ENCODE assay signal across 17 cellular contexts in the genomic region with DNA sequence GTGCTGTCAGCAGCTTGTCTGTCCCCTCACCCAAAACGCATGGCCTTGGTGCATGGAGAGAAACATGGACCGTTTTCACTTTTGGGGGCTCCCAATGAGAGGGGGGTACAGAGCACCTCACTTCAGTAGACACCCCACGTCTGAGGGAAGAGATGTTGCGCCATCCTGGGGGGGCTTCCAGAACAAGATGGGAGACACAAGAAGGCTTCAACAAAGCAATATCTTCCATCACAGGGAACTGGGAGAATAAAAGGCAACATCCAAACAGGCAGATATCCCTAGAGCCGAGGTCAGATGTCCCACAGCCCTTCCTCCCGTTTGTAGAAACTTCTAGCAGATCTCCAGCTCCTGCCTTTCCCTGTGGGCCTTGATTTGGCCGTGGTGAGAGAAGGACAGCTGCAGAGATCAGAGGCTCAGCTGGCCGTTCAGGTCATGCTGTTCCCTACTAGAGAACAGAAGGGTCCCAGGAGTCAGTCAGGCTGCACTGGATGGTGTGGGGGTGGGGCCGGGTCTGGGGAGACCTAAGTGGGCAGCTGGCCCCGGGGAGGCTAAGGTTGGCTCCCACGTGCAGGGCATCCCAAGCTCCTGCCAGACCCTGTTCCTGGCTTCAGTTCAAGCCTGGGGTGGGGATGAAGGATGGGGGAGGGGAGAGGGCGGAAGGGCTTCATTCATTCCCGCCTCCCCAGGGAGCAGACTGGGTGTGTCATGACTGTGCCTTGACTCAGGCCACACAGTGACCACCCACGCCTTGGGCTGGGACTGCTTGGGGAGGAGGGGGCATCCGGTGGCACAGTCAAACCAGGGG. TPM values are rescaled to one million over a fixed set of nuclear protein-coding genes. Genes with fewer than 3 reads are reported as not detected.
DNase-seq lines count a peak whose midpoint lies in the region; ATAC-seq and TF ChIP-seq lines count a peak whose summit lies in the region.
"Had no signal": no experiment of that assay in that cellular context is flagged by ENCODE, and none has a peak within 500 bp of the region (broad histone marks: within the 10 kb centered on the region; RNA-seq: fewer than 3 reads in every experiment).

No MANE protein-coding gene starts in this region.

- no peaks in the 10 kb centered on the region for H3K9me3 ChIP-seq in liver (ENCODE audit: control insufficient read depth in 4 of 4, low read length in 3 of 4)
- H3K9me3 ChIP-seq: suprapubic skin had no signal

- no peak for TF ChIP-seq POLR2A in GM18505 (IDR thresholded peaks at IDR 0.05; ENCODE audit: borderline replicate concordance, extremely low read depth, insufficient read depth, insufficient read length)

- 60% methylated on average over 15 of the region's 15 CpGs for WGBS in liver

- peaks cover 8 to 38% (median 25%) of the 10 kb centered on the region in 4 donors for H3K4me1 ChIP-seq in liver (ENCODE audit: control insufficient read depth in 4 of 4, insufficient read depth in 4 of 4, low read length in 3 of 4)

- H3K36me3 Mint-ChIP-seq in brain = peaks cover 14% of the 10 kb centered on the region

- H3K27ac ChIP-seq in liver (ENCODE audit: low read depth in 1 of 2, low read length in 2 of 2) = peak overlapping the region; percentile 10 to 22
- peak overlapping the region; percentile 50 for H3K27ac ChIP-seq in temporal lobe (ENCODE audit: low read depth, low read length)
- H3K27ac ChIP-seq: 22Rv1, suprapubic skin had no signal

- H3K4me3 Mint-ChIP-seq in brain = peak overlapping the region in 4 of 5 experiments; percentile 29 to 49 (median 40)
- H3K4me3 Mint-ChIP-seq: activated naive CD8-positive, alpha-beta T cell treated with anti-CD3 and anti-CD28 coated beads for 36 hours; memory B cell had no signal

- no peak for TF ChIP-seq RAD21 in liver (IDR thresholded peaks at IDR 0.05)

- no peak for ATAC-seq in GM18505 (IDR thresholded peaks at IDR 0.05; ENCODE audit: unreplicated experiment)

- H3K4me1 Mint-ChIP-seq in brain = peaks cover 39% of the 10 kb centered on the region
- H3K4me1 Mint-ChIP-seq: memory B cell had no signal

- no peaks in the 10 kb centered on the region for H3K27me3 Mint-ChIP-seq in brain
- H3K27me3 Mint-ChIP-seq: activated naive CD8-positive, alpha-beta T cell treated with anti-CD3 and anti-CD28 coated beads for 36 hours; memory B cell; progenitor cell of endocrine pancreas had no signal

- no peak overlapping the region for H3K4me3 ChIP-seq in liver (ENCODE audit: low read depth in 1 of 3, low read length in 3 of 3)
- H3K4me3 ChIP-seq: suprapubic skin had no signal

- DNase-seq in NCI-H524 (lab: John Stamatoyannopoulos, UW) (peak; percentile 31 to 56), NCI-H524 treated with DMSO at 0.1 percent for 48 hours (lab: John Stamatoyannopoulos, UW) (no peak), ureter (ENCODE audit: low spot score) (no peak), HuH-7.5 (ENCODE audit: low spot score) (no peak)
- DNase-seq: activated naive CD8-positive, alpha-beta T cell treated with anti-CD3 and anti-CD28 coated beads for 36 hours; Calu3; effector CD4-positive, alpha-beta T cell; HCEC 1CT; NCI-H187 treated with DMSO at 0.1 percent for 48 hours had no signal

- peak overlapping the region in 4 of 5 experiments; percentile 81 to 91 (median 84) for H3K27ac Mint-ChIP-seq in brain
- H3K27ac Mint-ChIP-seq: activated naive CD8-positive, alpha-beta T cell treated with anti-CD3 and anti-CD28 coated beads for 36 hours; memory B cell; progenitor cell of endocrine pancreas had no signal

- no peaks in the 10 kb centered on the region for H3K27me3 ChIP-seq in liver (ENCODE audit: control insufficient read depth in 4 of 4, insufficient read depth in 4 of 4, low read length in 3 of 4)
- H3K27me3 ChIP-seq: suprapubic skin had no signal

- peaks cover 0 to 2% (median 0%) of the 10 kb centered on the region in 4 donors for H3K36me3 ChIP-seq in liver (ENCODE audit: control insufficient read depth in 4 of 4, insufficient read depth in 3 of 4, low read depth in 1 of 4, low read length in 3 of 4)

- H3K9me3 Mint-ChIP-seq in brain = peaks cover 0 to 3% (median 0%) of the 10 kb centered on the region in 5 experiments
- H3K9me3 Mint-ChIP-seq: activated naive CD8-positive, alpha-beta T cell treated with anti-CD3 and anti-CD28 coated beads for 36 hours; memory B cell had no signal

- no peak overlapping the region for H3K9ac ChIP-seq in liver (ENCODE audit: low read depth in 1 of 2, low read length in 2 of 2)

- TF ChIP-seq CTCF in brain (conservative IDR thresholded peaks at IDR 0.05) (no peak), liver (IDR thresholded peaks at IDR 0.05; ENCODE audit: low read depth, low read length, missing input control) (no peak)

TF ChIP-seq in liver, 16 proteins besides CTCF, POLR2A, EP300 and RAD21:
- TF ChIP-seq, protein P1, sequence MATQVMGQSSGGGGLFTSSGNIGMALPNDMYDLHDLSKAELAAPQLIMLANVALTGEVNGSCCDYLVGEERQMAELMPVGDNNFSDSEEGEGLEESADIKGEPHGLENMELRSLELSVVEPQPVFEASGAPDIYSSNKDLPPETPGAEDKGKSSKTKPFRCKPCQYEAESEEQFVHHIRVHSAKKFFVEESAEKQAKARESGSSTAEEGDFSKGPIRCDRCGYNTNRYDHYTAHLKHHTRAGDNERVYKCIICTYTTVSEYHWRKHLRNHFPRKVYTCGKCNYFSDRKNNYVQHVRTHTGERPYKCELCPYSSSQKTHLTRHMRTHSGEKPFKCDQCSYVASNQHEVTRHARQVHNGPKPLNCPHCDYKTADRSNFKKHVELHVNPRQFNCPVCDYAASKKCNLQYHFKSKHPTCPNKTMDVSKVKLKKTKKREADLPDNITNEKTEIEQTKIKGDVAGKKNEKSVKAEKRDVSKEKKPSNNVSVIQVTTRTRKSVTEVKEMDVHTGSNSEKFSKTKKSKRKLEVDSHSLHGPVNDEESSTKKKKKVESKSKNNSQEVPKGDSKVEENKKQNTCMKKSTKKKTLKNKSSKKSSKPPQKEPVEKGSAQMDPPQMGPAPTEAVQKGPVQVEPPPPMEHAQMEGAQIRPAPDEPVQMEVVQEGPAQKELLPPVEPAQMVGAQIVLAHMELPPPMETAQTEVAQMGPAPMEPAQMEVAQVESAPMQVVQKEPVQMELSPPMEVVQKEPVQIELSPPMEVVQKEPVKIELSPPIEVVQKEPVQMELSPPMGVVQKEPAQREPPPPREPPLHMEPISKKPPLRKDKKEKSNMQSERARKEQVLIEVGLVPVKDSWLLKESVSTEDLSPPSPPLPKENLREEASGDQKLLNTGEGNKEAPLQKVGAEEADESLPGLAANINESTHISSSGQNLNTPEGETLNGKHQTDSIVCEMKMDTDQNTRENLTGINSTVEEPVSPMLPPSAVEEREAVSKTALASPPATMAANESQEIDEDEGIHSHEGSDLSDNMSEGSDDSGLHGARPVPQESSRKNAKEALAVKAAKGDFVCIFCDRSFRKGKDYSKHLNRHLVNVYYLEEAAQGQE (IDR thresholded peaks at IDR 0.05) = no peak
- TF ChIP-seq EGR1 (IDR thresholded peaks at IDR 0.05; ENCODE audit: low read depth in 2 of 2) (no peak), FOXA2 (IDR thresholded peaks at IDR 0.05) (no peak), NR2F2 (IDR thresholded peaks at IDR 0.05) (no peak)

RNA-seq across cellular contexts. Expression of a gene that starts 4.4 kb away (rescaled TPM):
- polyA plus RNA-seq in brain (ENCODE audit: insufficient read depth, low read depth, low replicate concordance) (76.5 TPM), liver (10 to 100 TPM; 48.0 to 73.0 TPM)
- total RNA-seq in liver (10 to 100 TPM; 54.9 to 82.9 TPM), temporal lobe (18.7 TPM), ureter (54.5 TPM)

RNA-seq across cellular contexts. Expression of a gene that starts 12.7 kb away (rescaled TPM):
- polyA plus RNA-seq in brain (ENCODE audit: insufficient read depth, low read depth, low replicate concordance) (84.2 TPM), liver (10 to 100 TPM; 16.8 to 39.6 TPM)
- total RNA-seq in liver (10 to 100 TPM; 26.3 to 77.5 TPM), temporal lobe (12.8 TPM), ureter (36.6 TPM)

RNA-seq across cellular contexts. Expression of a gene that starts 41.3 kb away (rescaled TPM):
- polyA plus RNA-seq in brain (ENCODE audit: insufficient read depth, low read depth, low replicate concordance) (82.1 TPM), liver (10 to 100 TPM; 17.2 to 50.4 TPM)
- total RNA-seq in liver (10 to 100 TPM; 36.0 to 87.8 TPM), temporal lobe (39.8 TPM), ureter (116 TPM)

Comparison
In these comparisons a context has a peak if more than half of its experiments do, and no peak if none do; other contexts are left out.
1. DNase-seq: peak in NCI-H524 (2 of 2); none in NCI-H524 treated with DMSO at 0.1 percent for 48 hours (single experiment), ureter (single experiment) and HuH-7.5 (single experiment).